In genomic region chr6:126268087-126268486, GRCh38 we compare ENCODE assay signal across 10 cellular contexts.
DNase-seq lines count a peak whose midpoint lies in the region; ATAC-seq, FAIRE-seq and TF ChIP-seq lines count a peak whose summit lies in the region.
"Had no signal": no experiment of that assay in that cellular context is flagged by ENCODE, and none has a peak within 500 bp of the region (broad histone marks: within the 10 kb centered on the region; RNA-seq: fewer than 3 reads in every experiment).

No MANE protein-coding gene starts in this region.

- no peaks in the 10 kb centered on the region for H3K9me3 ChIP-seq in pancreas

- peak; percentile 4 for DNase-seq in fibroblast of villous mesenchyme (ENCODE audit: low read depth)
- DNase-seq in DMS79 (lab: John Stamatoyannopoulos, UW): no peak
- DNase-seq in T-helper 2 cell: no peak
- no peak for DNase-seq in activated CD4-positive, alpha-beta T cell treated with anti-CD3 and anti-CD28 coated beads for 48 hours
- DNase-seq in pancreas: no peak
- DNase-seq: amniotic stem cell, left ventricle myocardium superior had no signal

- no peaks in the 10 kb centered on the region for H3K27me3 ChIP-seq in pancreas

- H3K4me3 ChIP-seq in fibroblast of villous mesenchyme (ENCODE audit: low read depth, low read length): no peak overlapping the region
- H3K4me3 ChIP-seq in pancreas: no peak overlapping the region

- no peaks in the 10 kb centered on the region for H3K4me1 ChIP-seq in pancreas

- ATAC-seq in GM18511 (IDR thresholded peaks at IDR 0.05; ENCODE audit: unreplicated experiment): peak; percentile 96
- peak; percentile 84 for ATAC-seq in GM21529 (IDR thresholded peaks at IDR 0.05; ENCODE audit: unreplicated experiment)
- ATAC-seq in HG03280 (IDR thresholded peaks at IDR 0.05; ENCODE audit: unreplicated experiment): peak; percentile 50
- ATAC-seq in pancreas: no peak
- ATAC-seq: left ventricle myocardium superior had no signal

- no peak overlapping the region for H3K27ac ChIP-seq in pancreas

- intact Hi-C loops in pancreas (cut with DNase I): no loop called here

- H3K36me3 ChIP-seq in pancreas: no peaks in the 10 kb centered on the region

- no peak for TF ChIP-seq CTCF in fibroblast of villous mesenchyme (IDR thresholded peaks at IDR 0.05; ENCODE audit: insufficient read depth, low read depth, low read length)
- TF ChIP-seq CTCF in pancreas (IDR thresholded peaks at IDR 0.05): no peak

- no peak for FAIRE-seq in pancreas (lab: Jason Lieb, UNC)

- 73 to 76% methylated on average over 2 of the region's 2 CpGs for WGBS in pancreas, 2 donors

Comparison
In these comparisons a context has a peak if more than half of its experiments do, and no peak if none do; other contexts are left out.
1. ATAC-seq: peak in GM18511 (single experiment), GM21529 (single experiment) and HG03280 (single experiment); none in pancreas (0 of 4).